1 cellular context compared by ENCODE assay signal in the genomic region with DNA sequence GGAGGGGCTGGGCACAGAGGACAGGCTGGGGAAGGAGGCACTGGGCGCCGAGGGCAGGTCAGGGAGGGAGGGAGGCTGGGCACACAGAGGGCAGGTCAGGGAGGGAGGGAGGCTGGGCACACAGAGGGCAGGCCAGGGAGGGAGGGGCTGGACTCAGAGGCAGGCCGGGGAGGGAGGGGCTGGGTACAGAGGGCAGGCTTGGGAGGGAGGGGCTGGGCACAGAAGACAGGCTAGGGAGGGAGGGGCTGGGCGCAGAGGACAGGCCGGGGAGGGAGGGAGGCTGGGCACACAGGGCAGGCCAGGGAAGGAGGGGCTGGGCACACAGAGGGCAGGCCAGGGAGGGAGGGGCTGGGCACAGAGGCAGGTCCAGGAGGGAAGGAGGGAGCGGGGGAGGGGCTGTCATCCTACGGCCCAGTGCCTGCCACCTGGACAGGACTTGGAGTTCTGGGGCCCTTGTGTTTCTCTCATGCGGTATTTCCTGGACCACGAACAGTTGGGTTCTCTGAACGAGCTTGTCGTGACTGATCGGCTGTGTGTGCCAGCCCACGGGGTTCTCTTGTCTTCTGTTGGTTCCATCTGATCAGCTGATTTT.
TF ChIP-seq lines count a peak whose summit lies in the region.

No MANE protein-coding gene starts in this region.

TF ChIP-seq in HepG2, 621 proteins besides CTCF, POLR2A, EP300 and RAD21:
- TF ChIP-seq, protein P1, sequence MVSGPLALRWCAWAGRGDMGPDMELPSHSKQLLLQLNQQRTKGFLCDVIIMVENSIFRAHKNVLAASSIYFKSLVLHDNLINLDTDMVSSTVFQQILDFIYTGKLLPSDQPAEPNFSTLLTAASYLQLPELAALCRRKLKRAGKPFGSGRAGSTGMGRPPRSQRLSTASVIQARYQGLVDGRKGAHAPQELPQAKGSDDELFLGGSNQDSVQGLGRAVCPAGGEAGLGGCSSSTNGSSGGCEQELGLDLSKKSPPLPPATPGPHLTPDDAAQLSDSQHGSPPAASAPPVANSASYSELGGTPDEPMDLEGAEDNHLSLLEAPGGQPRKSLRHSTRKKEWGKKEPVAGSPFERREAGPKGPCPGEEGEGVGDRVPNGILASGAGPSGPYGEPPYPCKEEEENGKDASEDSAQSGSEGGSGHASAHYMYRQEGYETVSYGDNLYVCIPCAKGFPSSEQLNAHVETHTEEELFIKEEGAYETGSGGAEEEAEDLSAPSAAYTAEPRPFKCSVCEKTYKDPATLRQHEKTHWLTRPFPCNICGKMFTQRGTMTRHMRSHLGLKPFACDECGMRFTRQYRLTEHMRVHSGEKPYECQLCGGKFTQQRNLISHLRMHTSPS (CRISPR knock-in tag; IDR thresholded peaks at IDR 0.05; ENCODE audit: low read depth), result 0 out of 2 replicates have a peak, but pooled peaks have one; percentile 26
- no peak for TF ChIP-seq ZNF3 (CRISPR knock-in tag; IDR thresholded peaks at IDR 0.05)
- no peak for TF ChIP-seq KLF11 (CRISPR knock-in tag; IDR thresholded peaks at IDR 0.05)
- TF ChIP-seq MXD4 (CRISPR knock-in tag; IDR thresholded peaks at IDR 0.05), result no peak
